ENCODE assay signal across 19 cellular contexts in the genomic region with DNA sequence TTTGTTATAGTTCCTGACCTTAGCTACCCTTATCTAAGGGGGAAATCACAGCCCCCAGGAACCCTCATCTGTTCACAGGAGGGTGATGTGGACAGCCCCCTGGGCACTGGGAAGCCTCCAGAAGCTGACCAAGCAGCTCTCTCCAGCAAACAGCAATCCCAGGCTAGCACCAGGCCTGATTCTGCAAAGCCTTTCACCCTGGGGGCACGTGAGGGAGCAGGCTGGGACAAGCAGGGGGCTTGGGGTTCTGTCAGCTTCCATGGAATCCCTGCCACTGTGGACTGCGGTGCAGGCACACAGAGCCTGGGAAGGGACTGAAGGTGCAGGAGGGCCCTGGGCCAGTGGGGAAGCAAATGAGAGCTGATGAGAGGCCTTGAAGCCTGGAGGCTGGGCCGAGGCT. TPM values are rescaled to one million over a fixed set of nuclear protein-coding genes. Genes with fewer than 3 reads are reported as not detected.
DNase-seq lines count a peak whose midpoint lies in the region; ATAC-seq, FAIRE-seq and TF ChIP-seq lines count a peak whose summit lies in the region.
"Had no signal": no experiment of that assay in that cellular context is flagged by ENCODE, and none has a peak within 500 bp of the region (broad histone marks: within the 10 kb centered on the region; RNA-seq: fewer than 3 reads in every experiment).

No MANE protein-coding gene starts in this region.

- peaks cover 13% of the 10 kb centered on the region in 2 donors for H3K4me1 Mint-ChIP-seq in stimulated activated naive B cell treated with anti-CD40 and anti-IgM and Interleukin-4, amounts not matched to agents 10 μg/mL and 1 μg/mL and 100 μg/mL, for 72 hours

- TF ChIP-seq POLR2A in esophagus squamous epithelium (IDR thresholded peaks at IDR 0.05) = no peak

- peak overlapping the region; percentile 25 for H3K27ac Mint-ChIP-seq in stimulated activated naive B cell treated with anti-CD40 and anti-IgM and Interleukin-4, amounts not matched to agents 10 μg/mL and 1 μg/mL and 100 μg/mL, for 72 hours
- H3K27ac Mint-ChIP-seq: B cell had no signal

- 71 to 83% methylated on average over 1 of the region's 3 CpGs for WGBS in esophagus squamous epithelium, 2 donors

- intact Hi-C loops in left ventricle myocardium inferior (cut with micrococcal nuclease) = no loop called here
- intact Hi-C loops in Right ventricle myocardium inferior (cut with DNase I) = no loop called here
- intact Hi-C loops in esophagus squamous epithelium (cut with DNase I) = no loop called here
- intact Hi-C loops in mucosa of descending colon (cut with DNase I, micrococcal nuclease) = no loop called here

- ATAC-seq in Right ventricle myocardium inferior = no peak
- ATAC-seq in stimulated activated naive B cell treated with anti-CD40 and anti-IgM and Interleukin-4, amounts not matched to agents 10 μg/mL and 1 μg/mL and 100 μg/mL, for 72 hours (replicated peaks) = no peak
- no peak for ATAC-seq in mucosa of descending colon
- ATAC-seq: A549, Panc1 had no signal

- H3K4me1 ChIP-seq in left ventricle myocardium inferior (peaks cover 47% of the 10 kb centered on the region), esophagus squamous epithelium (peaks cover 4 to 34% (median 12%) of the 10 kb centered on the region in 3 donors), osteoblast (ENCODE audit: insufficient read depth, low read length) (peaks cover 8% of the 10 kb centered on the region), mucosa of descending colon (ENCODE audit: low read depth) (no peaks in the 10 kb centered on the region)
- H3K4me1 ChIP-seq: SJCRH30 had no signal

- no peaks in the 10 kb centered on the region for H3K9me3 ChIP-seq in left ventricle myocardium inferior (replicated peaks)
- no peaks in the 10 kb centered on the region for H3K9me3 ChIP-seq in esophagus squamous epithelium
- no peaks in the 10 kb centered on the region for H3K9me3 ChIP-seq in osteoblast (ENCODE audit: low read depth, low read length)
- no peaks in the 10 kb centered on the region for H3K9me3 ChIP-seq in mucosa of descending colon
- H3K9me3 ChIP-seq: A549, MG63, SJCRH30 had no signal

- no peak overlapping the region for H3K4me3 ChIP-seq in left ventricle myocardium inferior
- H3K4me3 ChIP-seq in esophagus squamous epithelium = no peak overlapping the region
- no peak overlapping the region for H3K4me3 ChIP-seq in osteoblast (ENCODE audit: insufficient read depth, low read length)
- H3K4me3 ChIP-seq in mucosa of descending colon = no peak overlapping the region
- H3K4me3 ChIP-seq: A549, MG63, SJCRH30 had no signal

- no peak overlapping the region for H2AFZ ChIP-seq in osteoblast (ENCODE audit: low read length)

- DNase-seq in left ventricle myocardium inferior (no peak), Right ventricle myocardium inferior (ENCODE audit: missing footprints) (no peak), esophagus squamous epithelium (lab: John Stamatoyannopoulos, UW) (no peak), osteoblast (ENCODE audit: insufficient read length, low spot score, missing footprints) (peak; percentile 68), mucosa of descending colon (no peak), HTR-8/SVneo (ENCODE audit: insufficient read length, low spot score) (no peak)
- DNase-seq in stimulated activated naive B cell treated with anti-CD40 and anti-IgM and Interleukin-4, amounts not matched to agents 10 μg/mL and 1 μg/mL and 100 μg/mL, for 72 hours = no peak
- no peak for DNase-seq in activated CD8-positive, alpha-beta memory T cell treated with anti-CD3 and anti-CD28 coated beads, Interleukin-2, amount 50 U/mL, for 4 hours
- DNase-seq: DMS79, Kasumi-1, MG63, NCI-H1092, NCI-H1436, NCI-H1930, SJCRH30 had no signal

- H3K27me3 Mint-ChIP-seq in stimulated activated naive B cell treated with anti-CD40 and anti-IgM and Interleukin-4, amounts not matched to agents 10 μg/mL and 1 μg/mL and 100 μg/mL, for 72 hours = no peaks in the 10 kb centered on the region
- H3K27me3 Mint-ChIP-seq: B cell had no signal

- H3K27me3 ChIP-seq in left ventricle myocardium inferior (ENCODE audit: low read depth) (no peaks in the 10 kb centered on the region), esophagus squamous epithelium (no peaks in the 10 kb centered on the region), osteoblast (ENCODE audit: insufficient read depth, low read length) (no peaks in the 10 kb centered on the region)
- H3K27me3 ChIP-seq: MG63, SJCRH30 had no signal

- H3K36me3 Mint-ChIP-seq in stimulated activated naive B cell treated with anti-CD40 and anti-IgM and Interleukin-4, amounts not matched to agents 10 μg/mL and 1 μg/mL and 100 μg/mL, for 72 hours = peaks cover 11 to 17% of the 10 kb centered on the region in 2 donors

- TF ChIP-seq CTCF in left ventricle myocardium inferior (IDR thresholded peaks at IDR 0.05; ENCODE audit: borderline replicate concordance) = no peak
- TF ChIP-seq CTCF in esophagus squamous epithelium (IDR thresholded peaks at IDR 0.05) = no peak
- TF ChIP-seq CTCF in osteoblast (IDR thresholded peaks at IDR 0.05; ENCODE audit: extremely low read depth, low read depth, low read length) = no peak
- no peak for TF ChIP-seq CTCF in mucosa of descending colon (IDR thresholded peaks at IDR 0.05)

- no peaks in the 10 kb centered on the region for H3K9me3 Mint-ChIP-seq in stimulated activated naive B cell treated with anti-CD40 and anti-IgM and Interleukin-4, amounts not matched to agents 10 μg/mL and 1 μg/mL and 100 μg/mL, for 72 hours
- H3K9me3 Mint-ChIP-seq: CD14-positive monocyte had no signal

- H3K4me2 ChIP-seq in osteoblast (ENCODE audit: insufficient read depth, low read length) = no peak overlapping the region
- H3K4me2 ChIP-seq: A549 had no signal

- no peak overlapping the region for H3K4me3 Mint-ChIP-seq in stimulated activated naive B cell treated with anti-CD40 and anti-IgM and Interleukin-4, amounts not matched to agents 10 μg/mL and 1 μg/mL and 100 μg/mL, for 72 hours
- H3K4me3 Mint-ChIP-seq: B cell, CD14-positive monocyte had no signal

- H3K27ac ChIP-seq in left ventricle myocardium inferior (replicated peaks) = peak overlapping the region; percentile 84
- H3K27ac ChIP-seq in esophagus squamous epithelium = peak overlapping the region in 3 of 4 donors; percentile 85 to 90 (median 86)
- no peak overlapping the region for H3K27ac ChIP-seq in osteoblast (ENCODE audit: low read depth, low read length)
- H3K27ac ChIP-seq: A549, SJCRH30 had no signal

- no peaks in the 10 kb centered on the region for H3K79me2 ChIP-seq in osteoblast (ENCODE audit: insufficient read depth, low read length)

- no peaks in the 10 kb centered on the region for H3K36me3 ChIP-seq in left ventricle myocardium inferior
- peaks cover 0 to 7% (median 0%) of the 10 kb centered on the region in 3 donors for H3K36me3 ChIP-seq in esophagus squamous epithelium
- no peaks in the 10 kb centered on the region for H3K36me3 ChIP-seq in osteoblast (ENCODE audit: insufficient read depth, low read length)
- H3K36me3 ChIP-seq in mucosa of descending colon (ENCODE audit: low read depth) = no peaks in the 10 kb centered on the region
- H3K36me3 ChIP-seq: MG63, SJCRH30 had no signal

- no peaks in the 10 kb centered on the region for H4K20me1 ChIP-seq in osteoblast (ENCODE audit: insufficient read depth, low read length)

- no peak for FAIRE-seq in HTR-8/SVneo (lab: Jason Lieb, UNC)
- FAIRE-seq: A549 had no signal

RNA-seq across cellular contexts. Expression of gene PGAP2, which starts 2.1 kb away (rescaled TPM):
- total RNA-seq in left ventricle myocardium inferior (27.8 TPM), Right ventricle myocardium inferior (26.6 TPM), esophagus squamous epithelium (10 to 100 TPM; 10.8 to 30.8 (median 27.5) TPM), osteoblast (10.3 and 10.9 TPM in 2 replicates), mucosa of descending colon (10 to 100 TPM; 15.7 to 32.8 (median 25.9) TPM)

RNA-seq across cellular contexts. Expression of gene NUP98, which starts 13.1 kb away (rescaled TPM):
- total RNA-seq in left ventricle myocardium inferior (37.3 TPM), Right ventricle myocardium inferior (40.4 TPM), esophagus squamous epithelium (100 to 1,000 TPM in 1 of 4 donors, 10 to 100 TPM in 3; 54.2 to 110 (median 79.2) TPM), osteoblast (114 and 119 TPM in 2 replicates), mucosa of descending colon (10 to 100 TPM; 53.7 to 69.7 (median 60.6) TPM)

RNA-seq across cellular contexts. Expression of gene RHOG, which starts 30.3 kb away (rescaled TPM):
- 23.1 TPM for total RNA-seq in left ventricle myocardium inferior
- 25.6 TPM for total RNA-seq in Right ventricle myocardium inferior
- total RNA-seq in esophagus squamous epithelium = 10 to 100 TPM; 51.6 to 84.5 (median 72.7) TPM
- total RNA-seq in osteoblast = 13.3 and 17.0 TPM in 2 replicates
- 10 to 100 TPM; 62.7 to 77.2 (median 74.1) TPM for total RNA-seq in mucosa of descending colon

RNA-seq across cellular contexts. Expression of gene STIM1, which starts 45.0 kb away (rescaled TPM):
- total RNA-seq in left ventricle myocardium inferior (32.0 TPM), Right ventricle myocardium inferior (28.9 TPM), esophagus squamous epithelium (100 to 1,000 TPM in 1 of 4 donors, 10 to 100 TPM in 3; 50.1 to 112 (median 63.3) TPM), osteoblast (57.5 and 57.9 TPM in 2 replicates), mucosa of descending colon (10 to 100 TPM; 56.1 to 74.8 (median 72.5) TPM)
